Comparison of ENCODE assay signal across 1 cellular context in the genomic region with DNA sequence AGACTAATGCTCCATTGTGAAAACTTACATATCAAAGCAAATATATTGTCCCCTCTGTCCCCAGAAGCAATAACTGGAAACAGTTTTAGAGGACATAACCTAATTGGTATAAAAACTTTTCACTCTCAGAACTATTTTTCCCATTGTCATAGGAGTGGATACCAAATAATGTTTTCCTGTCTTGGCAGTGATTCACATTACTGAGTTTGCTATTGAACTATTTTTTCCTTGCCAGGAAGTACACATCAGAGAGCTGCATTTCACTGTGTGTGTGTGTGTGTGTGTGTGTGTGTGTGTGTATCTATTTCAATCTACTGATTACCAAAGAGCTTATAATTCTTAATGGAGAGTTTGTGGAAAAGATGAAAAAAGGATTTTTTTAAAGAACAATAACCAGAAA.
TF ChIP-seq lines count a peak whose summit lies in the region.

No MANE protein-coding gene starts in this region.

TF ChIP-seq in GM12878, 131 proteins besides CTCF, POLR2A, EP300 and RAD21 (continued from another document):
- no peak for TF ChIP-seq TCF3 (IDR thresholded peaks at IDR 0.05; ENCODE audit: borderline replicate concordance, insufficient read depth, low read depth, low read length)
- TF ChIP-seq LARP7 (IDR thresholded peaks at IDR 0.05), result no peak
- TF ChIP-seq, protein P1, sequence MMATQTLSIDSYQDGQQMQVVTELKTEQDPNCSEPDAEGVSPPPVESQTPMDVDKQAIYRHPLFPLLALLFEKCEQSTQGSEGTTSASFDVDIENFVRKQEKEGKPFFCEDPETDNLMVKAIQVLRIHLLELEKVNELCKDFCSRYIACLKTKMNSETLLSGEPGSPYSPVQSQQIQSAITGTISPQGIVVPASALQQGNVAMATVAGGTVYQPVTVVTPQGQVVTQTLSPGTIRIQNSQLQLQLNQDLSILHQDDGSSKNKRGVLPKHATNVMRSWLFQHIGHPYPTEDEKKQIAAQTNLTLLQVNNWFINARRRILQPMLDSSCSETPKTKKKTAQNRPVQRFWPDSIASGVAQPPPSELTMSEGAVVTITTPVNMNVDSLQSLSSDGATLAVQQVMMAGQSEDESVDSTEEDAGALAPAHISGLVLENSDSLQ (IDR thresholded peaks at IDR 0.05), result no peak
- TF ChIP-seq ZNF24 (IDR thresholded peaks at IDR 0.05), result no peak
- TF ChIP-seq SUPT20H (IDR thresholded peaks at IDR 0.05; ENCODE audit: borderline replicate concordance, control insufficient read depth, low read depth, low read length), result no peak
- TF ChIP-seq MEF2A (IDR thresholded peaks at IDR 0.05; ENCODE audit: insufficient read depth, low read depth, low read length), result no peak
- TF ChIP-seq, protein P2, sequence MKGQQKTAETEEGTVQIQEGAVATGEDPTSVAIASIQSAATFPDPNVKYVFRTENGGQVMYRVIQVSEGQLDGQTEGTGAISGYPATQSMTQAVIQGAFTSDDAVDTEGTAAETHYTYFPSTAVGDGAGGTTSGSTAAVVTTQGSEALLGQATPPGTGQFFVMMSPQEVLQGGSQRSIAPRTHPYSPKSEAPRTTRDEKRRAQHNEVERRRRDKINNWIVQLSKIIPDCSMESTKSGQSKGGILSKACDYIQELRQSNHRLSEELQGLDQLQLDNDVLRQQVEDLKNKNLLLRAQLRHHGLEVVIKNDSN (IDR thresholded peaks at IDR 0.05; ENCODE audit: borderline replicate concordance, extremely low read length, insufficient read depth, low read depth, low read length), result no peak
